In the genomic region with DNA sequence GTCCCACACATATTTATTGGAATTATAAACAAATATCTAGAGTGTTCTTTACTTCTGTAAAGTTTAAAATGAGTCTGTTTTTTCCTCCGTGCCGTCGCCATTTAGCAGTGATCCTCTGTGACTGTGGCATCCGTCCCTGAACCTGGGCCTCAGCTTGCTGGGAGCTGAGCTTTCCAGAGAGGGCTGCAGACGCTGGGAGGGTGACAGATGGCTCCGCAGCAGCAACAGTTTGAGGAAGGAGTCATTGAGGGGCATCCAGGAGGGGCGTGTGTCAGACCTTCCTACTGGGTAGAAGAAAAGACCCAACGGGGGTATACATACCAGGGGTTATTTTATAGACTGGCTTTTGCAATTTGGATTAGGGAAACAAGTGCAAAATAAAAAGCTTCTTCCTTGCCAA, we compare ENCODE assay signal across 26 cellular contexts. TPM values are rescaled to one million over a fixed set of nuclear protein-coding genes. Genes with fewer than 3 reads are reported as not detected.
"Had no signal": no experiment of that assay in that cellular context is flagged by ENCODE, and none has a peak within 500 bp of the region (broad histone marks: within the 10 kb centered on the region; RNA-seq: fewer than 3 reads in every experiment).

No MANE protein-coding gene starts in this region.

- H3K4me1 ChIP-seq: esophagus muscularis mucosa, left ventricle myocardium inferior, parathyroid adenoma, right lobe of liver, thyroid gland had no signal

- H3K9me3 ChIP-seq: esophagus muscularis mucosa, left ventricle myocardium inferior, neutrophil, right lobe of liver, thyroid gland had no signal

- FAIRE-seq: frontal cortex, TTC549 had no signal

- H3K36me3 ChIP-seq: esophagus muscularis mucosa, left ventricle myocardium inferior, neutrophil, right lobe of liver, thyroid gland had no signal

- H3K79me2 ChIP-seq: parathyroid adenoma had no signal

- H3K9ac ChIP-seq: parathyroid adenoma had no signal

- H3K27ac ChIP-seq: esophagus muscularis mucosa, left ventricle myocardium inferior, neutrophil, parathyroid adenoma, right lobe of liver, skin epidermis, thyroid gland had no signal

- H3K27me3 ChIP-seq: neutrophil, right lobe of liver, thyroid gland had no signal

- DNase-seq: activated CD4-positive, alpha-beta T cell treated with anti-CD3 and anti-CD28 coated beads, Interleukin-2, amount 50 U/mL, for 4 hours; activated CD8-positive, alpha-beta memory T cell treated with anti-CD3 and anti-CD28 coated beads for 24 hours; activated CD8-positive, alpha-beta memory T cell treated with anti-CD3 and anti-CD28 coated beads, Interleukin-2, amount 50 U/mL, for 4 hours; activated T-cell treated with anti-CD3 and anti-CD28 coated beads, Interleukin-2, amount 50 U/mL, for 24 hours; aorta; left ventricle myocardium inferior; natural killer cell; right lobe of liver; stimulated activated CD4-positive, alpha-beta T cell treated with anti-CD3 and anti-CD28 coated beads, Interleukin-1b, Interleukin-23, amount 100 ng/mL, for 48 hours had no signal

- H3K4me3 ChIP-seq: esophagus muscularis mucosa, left ventricle myocardium inferior, right lobe of liver, skin epidermis, thyroid gland had no signal

- H2AFZ ChIP-seq: parathyroid adenoma had no signal

RNA-seq across cellular contexts. Expression of gene NEUROD4, which starts 47.9 kb away (rescaled TPM):
- total RNA-seq: activated CD4-positive, alpha-beta T cell treated with anti-CD3 and anti-CD28 coated beads for 36 hours; activated naive CD4-positive, alpha-beta T cell treated with anti-CD3 and anti-CD28 coated beads, Interleukin-2, amount 50 U/mL, for 72 hours; activated T-helper 17 cell treated with anti-CD3 and anti-CD28 coated beads, Interleukin-2, amount 50 U/mL, for 72 hours; aorta; cardiac septum; dermis blood vessel endothelial cell; esophagus muscularis mucosa; left ventricle myocardium inferior; lung microvascular endothelial cell; mesothelial cell of epicardium; natural killer cell; pulmonary artery endothelial cell; right lobe of liver; thyroid gland; ureter had no signal
- polyA plus RNA-seq: adipose tissue, aorta had no signal

RNA-seq across cellular contexts. Expression of gene OR9K2, which starts 58.5 kb away (rescaled TPM):
- total RNA-seq: activated CD4-positive, alpha-beta T cell treated with anti-CD3 and anti-CD28 coated beads for 36 hours; activated naive CD4-positive, alpha-beta T cell treated with anti-CD3 and anti-CD28 coated beads, Interleukin-2, amount 50 U/mL, for 72 hours; activated T-helper 17 cell treated with anti-CD3 and anti-CD28 coated beads, Interleukin-2, amount 50 U/mL, for 72 hours; aorta; cardiac septum; dermis blood vessel endothelial cell; esophagus muscularis mucosa; frontal cortex; left ventricle myocardium inferior; lung microvascular endothelial cell; mesothelial cell of epicardium; natural killer cell; pulmonary artery endothelial cell; right lobe of liver; thyroid gland; ureter had no signal
- polyA plus RNA-seq: adipose tissue, aorta had no signal
